7 cellular contexts compared by ENCODE assay signal in the genomic region with DNA sequence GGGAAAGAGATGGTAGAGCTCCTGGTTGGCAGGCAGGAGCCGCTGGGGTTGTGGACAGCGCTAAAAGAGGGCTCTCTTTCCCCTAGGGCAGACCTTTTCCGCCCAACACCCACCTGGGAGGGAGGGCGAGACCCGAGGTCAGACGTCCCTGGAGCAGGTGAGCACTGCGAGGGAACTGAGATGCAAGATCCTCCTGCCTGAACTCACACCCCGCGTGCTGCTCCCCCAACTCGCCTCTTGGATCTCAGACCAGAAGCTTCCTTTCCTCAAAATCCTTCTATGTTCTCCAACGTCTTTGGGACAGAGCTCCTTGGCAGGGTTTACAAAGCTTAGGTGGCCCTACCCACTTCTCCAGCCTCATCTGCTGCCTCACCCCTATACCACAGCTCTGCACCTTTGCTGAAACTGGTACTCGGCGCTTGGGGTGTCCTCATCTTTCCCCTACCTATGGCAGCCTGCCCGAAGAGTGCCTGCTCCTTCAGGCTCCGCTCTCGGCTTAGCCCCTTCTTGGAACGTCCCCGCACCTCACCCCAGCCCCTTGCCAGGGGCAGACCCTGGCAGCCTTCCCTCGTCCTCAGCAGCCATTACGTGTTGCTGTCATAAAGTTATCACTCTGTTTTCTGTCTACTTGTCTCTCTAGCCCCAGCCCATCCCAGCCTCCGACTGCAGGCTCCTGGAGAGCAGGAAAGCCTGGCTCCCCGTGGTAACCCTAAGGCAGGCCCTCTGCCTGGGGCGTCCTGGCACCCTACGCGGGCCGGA. TPM values are rescaled to one million over a fixed set of nuclear protein-coding genes. Genes with fewer than 3 reads are reported as not detected.
DNase-seq lines count a peak whose midpoint lies in the region; ATAC-seq and TF ChIP-seq lines count a peak whose summit lies in the region.

No MANE protein-coding gene starts in this region.

- H3F3A ChIP-seq in GM23338 (replicated peaks; ENCODE audit: low read depth): 0 out of 2 replicates have a peak, but pooled peaks cover 9% of the 10 kb centered on the region

- H3K27ac Mint-ChIP-seq in GM23338 (no peak overlapping the region), WTC11 (0 out of 2 replicates have a peak overlapping the region, but pooled peaks have one; percentile 54)

- no peaks in the 10 kb centered on the region for H4K20me1 ChIP-seq in GM23338 (replicated peaks; ENCODE audit: insufficient read depth)

- H3K36me3 ChIP-seq in GM23338 (ENCODE audit: insufficient read depth): no peaks in the 10 kb centered on the region

- no peak overlapping the region for H3K27ac ChIP-seq in GM23338 (ENCODE audit: low read depth)

- H3K27me3 ChIP-seq in GM23338 (ENCODE audit: insufficient read depth): peaks cover 38% of the 10 kb centered on the region

- peak overlapping the region; percentile 100 for H3K4me2 ChIP-seq in GM23338

- H3K9me3 Mint-ChIP-seq in GM23338 (no peaks in the 10 kb centered on the region), WTC11 (no peaks in the 10 kb centered on the region)

- DNase-seq in GM23338 (ENCODE audit: low spot score) (no peak), WTC11 (ENCODE audit: low spot score) (no peak), skeletal muscle cell (ENCODE audit: low read depth) (no peak), foreskin melanocyte (no peak), COR-L47 (lab: John Stamatoyannopoulos, UW) (no peak)
- DNase-seq in stimulated activated CD4-positive, alpha-beta T cell treated with anti-CD3 and anti-CD28 coated beads, Interleukin-15, amount 100 ng/mL, for 24 hours: no peak

- no peak; the same call in 2 of the 3 replicates for ATAC-seq in GM23338
- no peak for ATAC-seq in WTC11

- peaks cover 46% of the 10 kb centered on the region for H3K27me3 Mint-ChIP-seq in GM23338 (ENCODE audit: insufficient read depth, low read depth, poor library complexity)
- peaks cover 39% of the 10 kb centered on the region for H3K27me3 Mint-ChIP-seq in WTC11 (ENCODE audit: low read depth)

- H3K36me3 Mint-ChIP-seq in GM23338 (ENCODE audit: low read depth) (no peaks in the 10 kb centered on the region), WTC11 (no peaks in the 10 kb centered on the region)

- no peaks in the 10 kb centered on the region for H3K9me3 ChIP-seq in iPS-18c (ENCODE audit: control insufficient read depth, insufficient read depth, low read length)

- H2AFZ ChIP-seq in GM23338: peak overlapping the region; percentile 94

- H3K4me3 Mint-ChIP-seq in GM23338 (peak overlapping the region; percentile 70), WTC11 (peak overlapping the region; percentile 73)

- CTCF ChIA-PET in WTC11 (lab: Charles Lee): interaction anchor here (0.7 to 1.8 kb wide), 7 partner anchors 14 to 95 kb away, joined by 3 to 7 read pairs (median 4); a partner anchor contains a TSS

- no peaks in the 10 kb centered on the region for H3K9me2 ChIP-seq in GM23338 (ENCODE audit: insufficient read depth)

- POLR2A ChIA-PET in WTC11 (lab: Charles Lee): no interaction called here

- peak overlapping the region; percentile 82 for H3K4me3 ChIP-seq in GM23338
- H3K4me3 ChIP-seq in iPS-18c (ENCODE audit: insufficient read depth, low read depth, low read length): peak overlapping the region; percentile 71
- H3K4me3 ChIP-seq in skeletal muscle cell (ENCODE audit: low read depth, low read length): peak overlapping the region; percentile 45

- TF ChIP-seq CTCF in GM23338 (conservative IDR thresholded peaks at IDR 0.05; ENCODE audit: low read depth in 2 of 2): no peak
- TF ChIP-seq CTCF in WTC11 (IDR thresholded peaks at IDR 0.05): no peak

- H3K79me2 ChIP-seq in GM23338 (replicated peaks; ENCODE audit: insufficient read depth): 0 out of 2 replicates have a peak, but pooled peaks cover 2% of the 10 kb centered on the region

- peaks cover 36% of the 10 kb centered on the region for H3K4me1 ChIP-seq in GM23338 (ENCODE audit: insufficient read depth)

- H3K4me1 Mint-ChIP-seq in GM23338 (peaks cover 40% of the 10 kb centered on the region), WTC11 (peaks cover 37% of the 10 kb centered on the region)

TF ChIP-seq in GM23338, 12 proteins besides CTCF, POLR2A, EP300 and RAD21 (continues in another document):
- no peak for TF ChIP-seq CREB1 (CRISPR knock-in tag; IDR thresholded peaks at IDR 0.05; ENCODE audit: low read depth)
- no peak for TF ChIP-seq EZH2 (IDR thresholded peaks at IDR 0.05; ENCODE audit: low read depth, unreplicated experiment)
- no peak for TF ChIP-seq ZNF331 (CRISPR knock-in tag; IDR thresholded peaks at IDR 0.05; ENCODE audit: low read depth)
- TF ChIP-seq, protein P1, sequence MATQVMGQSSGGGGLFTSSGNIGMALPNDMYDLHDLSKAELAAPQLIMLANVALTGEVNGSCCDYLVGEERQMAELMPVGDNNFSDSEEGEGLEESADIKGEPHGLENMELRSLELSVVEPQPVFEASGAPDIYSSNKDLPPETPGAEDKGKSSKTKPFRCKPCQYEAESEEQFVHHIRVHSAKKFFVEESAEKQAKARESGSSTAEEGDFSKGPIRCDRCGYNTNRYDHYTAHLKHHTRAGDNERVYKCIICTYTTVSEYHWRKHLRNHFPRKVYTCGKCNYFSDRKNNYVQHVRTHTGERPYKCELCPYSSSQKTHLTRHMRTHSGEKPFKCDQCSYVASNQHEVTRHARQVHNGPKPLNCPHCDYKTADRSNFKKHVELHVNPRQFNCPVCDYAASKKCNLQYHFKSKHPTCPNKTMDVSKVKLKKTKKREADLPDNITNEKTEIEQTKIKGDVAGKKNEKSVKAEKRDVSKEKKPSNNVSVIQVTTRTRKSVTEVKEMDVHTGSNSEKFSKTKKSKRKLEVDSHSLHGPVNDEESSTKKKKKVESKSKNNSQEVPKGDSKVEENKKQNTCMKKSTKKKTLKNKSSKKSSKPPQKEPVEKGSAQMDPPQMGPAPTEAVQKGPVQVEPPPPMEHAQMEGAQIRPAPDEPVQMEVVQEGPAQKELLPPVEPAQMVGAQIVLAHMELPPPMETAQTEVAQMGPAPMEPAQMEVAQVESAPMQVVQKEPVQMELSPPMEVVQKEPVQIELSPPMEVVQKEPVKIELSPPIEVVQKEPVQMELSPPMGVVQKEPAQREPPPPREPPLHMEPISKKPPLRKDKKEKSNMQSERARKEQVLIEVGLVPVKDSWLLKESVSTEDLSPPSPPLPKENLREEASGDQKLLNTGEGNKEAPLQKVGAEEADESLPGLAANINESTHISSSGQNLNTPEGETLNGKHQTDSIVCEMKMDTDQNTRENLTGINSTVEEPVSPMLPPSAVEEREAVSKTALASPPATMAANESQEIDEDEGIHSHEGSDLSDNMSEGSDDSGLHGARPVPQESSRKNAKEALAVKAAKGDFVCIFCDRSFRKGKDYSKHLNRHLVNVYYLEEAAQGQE (IDR thresholded peaks at IDR 0.05; ENCODE audit: unreplicated experiment): no peak

TF ChIP-seq in WTC11, 78 proteins besides CTCF, POLR2A, EP300 and RAD21 (continues in another document):
- TF ChIP-seq, protein P2, sequence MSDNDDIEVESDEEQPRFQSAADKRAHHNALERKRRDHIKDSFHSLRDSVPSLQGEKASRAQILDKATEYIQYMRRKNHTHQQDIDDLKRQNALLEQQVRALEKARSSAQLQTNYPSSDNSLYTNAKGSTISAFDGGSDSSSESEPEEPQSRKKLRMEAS (CRISPR knock-in tag; IDR thresholded peaks at IDR 0.05): peak; percentile 58
- TF ChIP-seq ZNF121 (CRISPR knock-in tag; IDR thresholded peaks at IDR 0.05) (peak; percentile 65; the same call in 1 of the 2 replicates), ZNF138 (CRISPR knock-in tag; conservative IDR thresholded peaks at IDR 0.05) (no peak), OVOL2 (CRISPR knock-in tag; IDR thresholded peaks at IDR 0.05; ENCODE audit: borderline replicate concordance) (no peak), ETV6 (CRISPR knock-in tag; IDR thresholded peaks at IDR 0.05) (0 out of 2 replicates have a peak, but pooled peaks have one; percentile 8), JAZF1 (CRISPR knock-in tag; IDR thresholded peaks at IDR 0.05) (no peak), IRF2 (CRISPR knock-in tag; IDR thresholded peaks at IDR 0.05; ENCODE audit: borderline replicate concordance, low read depth) (no peak)
- TF ChIP-seq, protein P3, sequence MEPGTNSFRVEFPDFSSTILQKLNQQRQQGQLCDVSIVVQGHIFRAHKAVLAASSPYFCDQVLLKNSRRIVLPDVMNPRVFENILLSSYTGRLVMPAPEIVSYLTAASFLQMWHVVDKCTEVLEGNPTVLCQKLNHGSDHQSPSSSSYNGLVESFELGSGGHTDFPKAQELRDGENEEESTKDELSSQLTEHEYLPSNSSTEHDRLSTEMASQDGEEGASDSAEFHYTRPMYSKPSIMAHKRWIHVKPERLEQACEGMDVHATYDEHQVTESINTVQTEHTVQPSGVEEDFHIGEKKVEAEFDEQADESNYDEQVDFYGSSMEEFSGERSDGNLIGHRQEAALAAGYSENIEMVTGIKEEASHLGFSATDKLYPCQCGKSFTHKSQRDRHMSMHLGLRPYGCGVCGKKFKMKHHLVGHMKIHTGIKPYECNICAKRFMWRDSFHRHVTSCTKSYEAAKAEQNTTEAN (CRISPR knock-in tag; IDR thresholded peaks at IDR 0.05): no peak

RNA-seq across cellular contexts. Expression of a gene that starts 5.2 kb away (rescaled TPM):
- total RNA-seq in GM23338 (2014; rRNA removed; shearing (Covaris generic)): 32.4 and 40.1 TPM in 2 replicates
- polyA plus RNA-seq in GM23338 (2016; fragmentation: Nextera tagmentation; extraction: Ambion mirVana): 11.2 and 11.6 TPM in 2 replicates
- total RNA-seq in WTC11 (2021): 40.7 to 49.1 TPM (median 41.5 TPM) in 3 replicates

RNA-seq across cellular contexts. Expression of a gene that starts 29.9 kb away (rescaled TPM):
- 64.0 and 75.4 TPM in 2 replicates for total RNA-seq in GM23338 (2014; rRNA removed; shearing (Covaris generic))
- polyA plus RNA-seq in GM23338 (2016; fragmentation: Nextera tagmentation; extraction: Ambion mirVana): 53.5 and 54.1 TPM in 2 replicates
- total RNA-seq in WTC11 (2021): 82.2 to 96.1 TPM (median 89.3 TPM) in 3 replicates

RNA-seq across cellular contexts. Expression of a gene that starts 35.3 kb away (rescaled TPM):
- 15.6 and 17.9 TPM in 2 replicates for total RNA-seq in GM23338 (2014; rRNA removed; shearing (Covaris generic))
- polyA plus RNA-seq in GM23338 (2016; fragmentation: Nextera tagmentation; extraction: Ambion mirVana): 8.4 and 10.0 TPM in 2 replicates
- total RNA-seq in WTC11 (2021): 21.3 to 29.5 TPM (median 26.2 TPM) in 3 replicates

RNA-seq across cellular contexts. Expression of a gene that starts 53.0 kb away (rescaled TPM):
- 67.9 and 76.4 TPM in 2 replicates for total RNA-seq in GM23338 (2014; rRNA removed; shearing (Covaris generic))
- polyA plus RNA-seq in GM23338 (2016; fragmentation: Nextera tagmentation; extraction: Ambion mirVana): 62.7 and 80.4 TPM in 2 replicates
- 58.7 to 73.4 TPM (median 64.6 TPM) in 3 replicates for total RNA-seq in WTC11 (2021)
